9 cellular contexts compared by ENCODE assay signal in genomic region chr3:13110678-13111116, GRCh38. TPM values are rescaled to one million over a fixed set of nuclear protein-coding genes. Genes with fewer than 3 reads are reported as not detected.
DNase-seq lines count a peak whose midpoint lies in the region; ATAC-seq and TF ChIP-seq lines count a peak whose summit lies in the region.
"Had no signal": no experiment of that assay in that cellular context is flagged by ENCODE, and none has a peak within 500 bp of the region (broad histone marks: within the 10 kb centered on the region; RNA-seq: fewer than 3 reads in every experiment).

No MANE protein-coding gene starts in this region.

- H3K9ac ChIP-seq in OCI-LY3 (ENCODE audit: low read length), result peak overlapping the region; percentile 61

- no peaks in the 10 kb centered on the region for H3K27me3 Mint-ChIP-seq in activated naive CD4-positive, alpha-beta T cell treated with anti-CD3 and anti-CD28 coated beads for 36 hours (ENCODE audit: low read depth)
- H3K27me3 Mint-ChIP-seq in glutamatergic neuron (ENCODE audit: unreplicated experiment), result peaks cover 8% of the 10 kb centered on the region
- H3K27me3 Mint-ChIP-seq in activated T-helper 2 cell treated with anti-CD3 and anti-CD28 coated beads, Interferon-gamma antibody, Interleukin-2, Interleukin-4, amounts not matched to agents 10 μg/mL and 5 μg/mL and 100 μg/mL, durations not matched to agents 14 hours and 24 hours and 36 hours (ENCODE audit: low read depth), result peaks cover 5% of the 10 kb centered on the region

- H3K27me3 ChIP-seq in OCI-LY3 (ENCODE audit: low read depth, low read length) (peaks cover 6% of the 10 kb centered on the region; the same call in 1 of the 2 replicates), testis (no peaks in the 10 kb centered on the region)

- peaks cover 7% of the 10 kb centered on the region for H3K4me1 Mint-ChIP-seq in activated naive CD4-positive, alpha-beta T cell treated with anti-CD3 and anti-CD28 coated beads for 36 hours (ENCODE audit: low read depth)
- peaks cover 9% of the 10 kb centered on the region for H3K4me1 Mint-ChIP-seq in glutamatergic neuron (ENCODE audit: low read depth, unreplicated experiment)
- peaks cover 3% of the 10 kb centered on the region for H3K4me1 Mint-ChIP-seq in activated T-helper 2 cell treated with anti-CD3 and anti-CD28 coated beads, Interferon-gamma antibody, Interleukin-2, Interleukin-4, amounts not matched to agents 10 μg/mL and 5 μg/mL and 100 μg/mL, durations not matched to agents 14 hours and 24 hours and 36 hours (ENCODE audit: low read depth)

- H3K79me2 ChIP-seq in OCI-LY3 (ENCODE audit: low read length), result no peaks in the 10 kb centered on the region

- no peak for TF ChIP-seq CTCF in OCI-LY3 (IDR thresholded peaks at IDR 0.05; ENCODE audit: low read depth, low read length)
- no peak for TF ChIP-seq CTCF in glutamatergic neuron (IDR thresholded peaks at IDR 0.05; ENCODE audit: partially characterized antibody, unreplicated experiment)
- no peak for TF ChIP-seq CTCF in testis (IDR thresholded peaks at IDR 0.05)

- WGBS in testis, 2 donors, result 44 to 61% methylated on average over 7 to 8 of the region's 8 CpGs

- no peaks in the 10 kb centered on the region for H3K9me3 Mint-ChIP-seq in activated naive CD4-positive, alpha-beta T cell treated with anti-CD3 and anti-CD28 coated beads for 36 hours
- peaks cover 6% of the 10 kb centered on the region for H3K9me3 Mint-ChIP-seq in glutamatergic neuron (ENCODE audit: unreplicated experiment)
- H3K9me3 Mint-ChIP-seq in activated T-helper 2 cell treated with anti-CD3 and anti-CD28 coated beads, Interferon-gamma antibody, Interleukin-2, Interleukin-4, amounts not matched to agents 10 μg/mL and 5 μg/mL and 100 μg/mL, durations not matched to agents 14 hours and 24 hours and 36 hours, result no peaks in the 10 kb centered on the region

- H3K4me1 ChIP-seq in OCI-LY3 (ENCODE audit: low read length) (peaks cover 44% of the 10 kb centered on the region), testis (peaks cover 10% of the 10 kb centered on the region)

- H3K36me3 ChIP-seq in OCI-LY3 (replicated peaks; ENCODE audit: low read depth, low read length) (no peaks in the 10 kb centered on the region), testis (ENCODE audit: low read depth, missing control alignments) (no peaks in the 10 kb centered on the region)

- peak; percentile 80 for ATAC-seq in HG02642 (IDR thresholded peaks at IDR 0.05; ENCODE audit: poor library complexity, unreplicated experiment)

- DNase-seq in activated naive CD4-positive, alpha-beta T cell treated with anti-CD3 and anti-CD28 coated beads for 36 hours, result peak; percentile 62
- no peak for DNase-seq in activated naive CD4-positive, alpha-beta T cell treated with anti-CD3 and anti-CD28 coated beads, Interleukin-2, amount 50 U/mL, for 16 hours
- DNase-seq in glutamatergic neuron, result no peak
- no peak for DNase-seq in testis
- no peak for DNase-seq in activated T-helper 2 cell treated with anti-CD3 and anti-CD28 coated beads, Interferon-gamma antibody, Interleukin-2, Interleukin-4, amounts not matched to agents 10 μg/mL and 5 μg/mL and 100 μg/mL, durations not matched to agents 14 hours and 24 hours and 36 hours (ENCODE audit: low spot score)
- no peak for DNase-seq in globus pallidus (ENCODE audit: low spot score)

- H2AFZ ChIP-seq in OCI-LY3 (ENCODE audit: low read depth, low read length), result peak overlapping the region; percentile 39

- intact Hi-C loops in activated naive CD4-positive, alpha-beta T cell treated with anti-CD3 and anti-CD28 coated beads for 36 hours (cut with micrococcal nuclease), result no loop called here
- intact Hi-C loops in testis (cut with DNase I; ENCODE audit: low total_unique reads), result no loop called here
- intact Hi-C loops in activated T-helper 2 cell treated with anti-CD3 and anti-CD28 coated beads, Interferon-gamma antibody, Interleukin-2, Interleukin-4, amounts not matched to agents 10 μg/mL and 5 μg/mL and 100 μg/mL, durations not matched to agents 14 hours and 24 hours and 36 hours (cut with micrococcal nuclease), result no loop called here

- CTCF ChIA-PET in activated naive CD4-positive, alpha-beta T cell treated with anti-CD3 and anti-CD28 coated beads for 36 hours (lab: Charles Lee), result interaction anchor here (0.7 to 1.5 kb wide), 4 partner anchors 9 to 707 kb away, joined by 3 to 5 read pairs (median 3); no protein-coding TSS in a partner anchor

- H3K4me2 ChIP-seq in OCI-LY3 (ENCODE audit: low read length), result peak overlapping the region; percentile 77

- no peak overlapping the region for H3K27ac Mint-ChIP-seq in activated naive CD4-positive, alpha-beta T cell treated with anti-CD3 and anti-CD28 coated beads for 36 hours
- peak overlapping the region; percentile 62 for H3K27ac Mint-ChIP-seq in glutamatergic neuron (ENCODE audit: unreplicated experiment)
- H3K27ac Mint-ChIP-seq in activated T-helper 2 cell treated with anti-CD3 and anti-CD28 coated beads, Interferon-gamma antibody, Interleukin-2, Interleukin-4, amounts not matched to agents 10 μg/mL and 5 μg/mL and 100 μg/mL, durations not matched to agents 14 hours and 24 hours and 36 hours, result no peak overlapping the region

- no peaks in the 10 kb centered on the region for H3K36me3 Mint-ChIP-seq in activated naive CD4-positive, alpha-beta T cell treated with anti-CD3 and anti-CD28 coated beads for 36 hours (ENCODE audit: low read depth)
- no peaks in the 10 kb centered on the region for H3K36me3 Mint-ChIP-seq in glutamatergic neuron (ENCODE audit: unreplicated experiment)
- H3K36me3 Mint-ChIP-seq in activated T-helper 2 cell treated with anti-CD3 and anti-CD28 coated beads, Interferon-gamma antibody, Interleukin-2, Interleukin-4, amounts not matched to agents 10 μg/mL and 5 μg/mL and 100 μg/mL, durations not matched to agents 14 hours and 24 hours and 36 hours (ENCODE audit: low read depth), result no peaks in the 10 kb centered on the region

- no peak for TF ChIP-seq POLR2A in testis (IDR thresholded peaks at IDR 0.05)

- peak overlapping the region; percentile 88 for H3K27ac ChIP-seq in OCI-LY3 (ENCODE audit: low read length)
- H3K27ac ChIP-seq in testis, result no peak overlapping the region

- H4K20me1 ChIP-seq in OCI-LY3 (ENCODE audit: insufficient read depth, low read length), result no peaks in the 10 kb centered on the region

- peak overlapping the region; percentile 67 for H3K4me3 ChIP-seq in OCI-LY3 (ENCODE audit: low read length)
- H3K4me3 ChIP-seq in testis, result no peak overlapping the region
- H3K4me3 ChIP-seq: skin epidermis had no signal

- no peaks in the 10 kb centered on the region for H3K9me3 ChIP-seq in OCI-LY3 (ENCODE audit: insufficient read depth, low read length)
- H3K9me3 ChIP-seq in testis, result no peaks in the 10 kb centered on the region

- H3K4me3 Mint-ChIP-seq in activated naive CD4-positive, alpha-beta T cell treated with anti-CD3 and anti-CD28 coated beads for 36 hours, result no peak overlapping the region
- no peak overlapping the region for H3K4me3 Mint-ChIP-seq in glutamatergic neuron (ENCODE audit: unreplicated experiment)
- no peak overlapping the region for H3K4me3 Mint-ChIP-seq in activated T-helper 2 cell treated with anti-CD3 and anti-CD28 coated beads, Interferon-gamma antibody, Interleukin-2, Interleukin-4, amounts not matched to agents 10 μg/mL and 5 μg/mL and 100 μg/mL, durations not matched to agents 14 hours and 24 hours and 36 hours (ENCODE audit: low read depth)

RNA-seq across cellular contexts. Expression of gene IQSEC1, which starts 37.5 kb away (rescaled TPM):
- 10 to 100 TPM; 38.6 to 39.3 TPM for total RNA-seq in activated naive CD4-positive, alpha-beta T cell treated with anti-CD3 and anti-CD28 coated beads for 36 hours
- total RNA-seq in glutamatergic neuron (ENCODE audit: unreplicated experiment) (211 TPM), testis (10 to 100 TPM; 74.3 to 89.4 TPM)
- 32.9 TPM for polyA plus RNA-seq in testis (ENCODE audit: insufficient read depth, low read depth, low replicate concordance)
- 28.1 and 31.2 TPM in 2 replicates for total RNA-seq in activated T-helper 2 cell treated with anti-CD3 and anti-CD28 coated beads, Interferon-gamma antibody, Interleukin-2, Interleukin-4, amounts not matched to agents 10 μg/mL and 5 μg/mL and 100 μg/mL, durations not matched to agents 14 hours and 24 hours and 36 hours
